ENCODE assay signal across 10 cellular contexts in genomic region chr6:157019733-157020132, GRCh38.
DNase-seq lines count a peak whose midpoint lies in the region; ATAC-seq and TF ChIP-seq lines count a peak whose summit lies in the region.
"Had no signal": no experiment of that assay in that cellular context is flagged by ENCODE, and none has a peak within 500 bp of the region (broad histone marks: within the 10 kb centered on the region; RNA-seq: fewer than 3 reads in every experiment).

No MANE protein-coding gene starts in this region.

- DNase-seq in CD8-positive, alpha-beta memory T cell: peak in 2 of 5 donors; percentile 4 to 15
- DNase-seq in ascending aorta (ENCODE audit: low spot score in 2 of 2): no peak
- peak; percentile 35 for DNase-seq in myocyte (ENCODE audit: low read depth)
- no peak for DNase-seq in AG20443 (ENCODE audit: low spot score)
- no peak for DNase-seq in NCI-H2171 treated with DMSO at 0.1 percent for 48 hours (lab: John Stamatoyannopoulos, UW)
- no peak for DNase-seq in NK-92 treated with Interleukin-12 subunit alpha and Interleukin-12 subunit beta, amount 100 ng/mL, for 24 hours (lab: John Stamatoyannopoulos, UW)
- DNase-seq: activated CD4-positive, alpha-beta T cell treated with anti-CD3 and anti-CD28 coated beads for 1 hour; kidney glomerular epithelial cell had no signal

- peaks cover 0 to 5% (median 0%) of the 10 kb centered on the region in 3 donors for H3K36me3 Mint-ChIP-seq in CD8-positive, alpha-beta memory T cell

- H3K27ac Mint-ChIP-seq in CD8-positive, alpha-beta memory T cell: peak overlapping the region; percentile 73 to 98 (median 92)

- intact Hi-C loops in ascending aorta (cut with DNase I): loop anchor here (2.0 to 10.0 kb wide), 7 partner anchors 123 to 1707 kb away; partner anchors contain the start of gene TFB1M

- no peak overlapping the region for H3K27ac ChIP-seq in CD8-positive, alpha-beta memory T cell (ENCODE audit: low read depth, low read length)
- H3K27ac ChIP-seq in KMS-11: peak overlapping the region; percentile 99; the same call in 1 of the 2 replicates
- H3K27ac ChIP-seq in ascending aorta: peak overlapping the region; percentile 99

- H3K4me3 Mint-ChIP-seq in CD8-positive, alpha-beta memory T cell: peak overlapping the region; percentile 49 to 95 (median 80)

- H3K79me2 ChIP-seq in KMS-11 (ENCODE audit: insufficient read depth, low read depth): peaks cover 73% of the 10 kb centered on the region

- H3K27me3 ChIP-seq in CD8-positive, alpha-beta memory T cell (ENCODE audit: insufficient read depth, low read length, poor library complexity, severe bottlenecking): no peaks in the 10 kb centered on the region
- H3K27me3 ChIP-seq in KMS-11 (ENCODE audit: insufficient read depth, low read depth) (no peaks in the 10 kb centered on the region), ascending aorta (no peaks in the 10 kb centered on the region)

- peaks cover 0 to 4% of the 10 kb centered on the region in 2 donors for H3K27me3 Mint-ChIP-seq in CD8-positive, alpha-beta memory T cell

- no peaks in the 10 kb centered on the region for H3K9me3 ChIP-seq in CD8-positive, alpha-beta memory T cell (ENCODE audit: low read length)
- no peaks in the 10 kb centered on the region for H3K9me3 ChIP-seq in ascending aorta

- no peak for ATAC-seq in HG03571 (IDR thresholded peaks at IDR 0.05; ENCODE audit: unreplicated experiment)

- peak overlapping the region; percentile 93 for H3K4me2 ChIP-seq in KMS-11

- POLR2A ChIA-PET in CD8-positive, alpha-beta memory T cell (lab: Charles Lee): interaction anchor here (3.6 kb wide), 1 partner anchor 241 kb away, joined by 42 read pairs; the partner anchor contains the start of gene ARID1B

- H3K9me3 Mint-ChIP-seq in CD8-positive, alpha-beta memory T cell: no peaks in the 10 kb centered on the region

- TF ChIP-seq CTCF in KMS-11 (conservative IDR thresholded peaks at IDR 0.05; ENCODE audit: low read depth, low read length) (no peak), ascending aorta (IDR thresholded peaks at IDR 0.05) (no peak)

- peaks cover 43 to 71% (median 67%) of the 10 kb centered on the region in 3 donors for H3K4me1 Mint-ChIP-seq in CD8-positive, alpha-beta memory T cell

- peaks cover 15% of the 10 kb centered on the region for H3K4me1 ChIP-seq in CD8-positive, alpha-beta memory T cell (ENCODE audit: insufficient read depth, low read length)
- H3K4me1 ChIP-seq in KMS-11 (ENCODE audit: low read depth, poor library complexity, severe bottlenecking) (peaks cover 58% of the 10 kb centered on the region), ascending aorta (peaks cover 0 to 16% of the 10 kb centered on the region in 2 donors)

- H3K9ac ChIP-seq in KMS-11: no peak overlapping the region

- CTCF ChIA-PET in CD8-positive, alpha-beta memory T cell (lab: Charles Lee): interaction anchor here (0.9 to 1.3 kb wide), 2 partner anchors 13 to 240 kb away, joined by 3 read pairs; no protein-coding TSS in a partner anchor

- H3K36me3 ChIP-seq in CD8-positive, alpha-beta memory T cell (ENCODE audit: insufficient read depth, low read length): no peaks in the 10 kb centered on the region
- H3K36me3 ChIP-seq in KMS-11 (ENCODE audit: insufficient read depth) (no peaks in the 10 kb centered on the region), ascending aorta (no peaks in the 10 kb centered on the region)

- H4K20me1 ChIP-seq in KMS-11 (ENCODE audit: insufficient read depth): no peaks in the 10 kb centered on the region

- H2AFZ ChIP-seq in KMS-11 (ENCODE audit: low read depth): no peak overlapping the region

- no peak overlapping the region for H3K4me3 ChIP-seq in CD8-positive, alpha-beta memory T cell (ENCODE audit: low read length)
- H3K4me3 ChIP-seq in KMS-11 (IDR thresholded peaks at IDR 0.05; ENCODE audit: insufficient read depth, low read depth, low read length) (no peak overlapping the region), ascending aorta (peak overlapping the region in 1 of 2 donors; percentile 85)
